In the genomic region with DNA sequence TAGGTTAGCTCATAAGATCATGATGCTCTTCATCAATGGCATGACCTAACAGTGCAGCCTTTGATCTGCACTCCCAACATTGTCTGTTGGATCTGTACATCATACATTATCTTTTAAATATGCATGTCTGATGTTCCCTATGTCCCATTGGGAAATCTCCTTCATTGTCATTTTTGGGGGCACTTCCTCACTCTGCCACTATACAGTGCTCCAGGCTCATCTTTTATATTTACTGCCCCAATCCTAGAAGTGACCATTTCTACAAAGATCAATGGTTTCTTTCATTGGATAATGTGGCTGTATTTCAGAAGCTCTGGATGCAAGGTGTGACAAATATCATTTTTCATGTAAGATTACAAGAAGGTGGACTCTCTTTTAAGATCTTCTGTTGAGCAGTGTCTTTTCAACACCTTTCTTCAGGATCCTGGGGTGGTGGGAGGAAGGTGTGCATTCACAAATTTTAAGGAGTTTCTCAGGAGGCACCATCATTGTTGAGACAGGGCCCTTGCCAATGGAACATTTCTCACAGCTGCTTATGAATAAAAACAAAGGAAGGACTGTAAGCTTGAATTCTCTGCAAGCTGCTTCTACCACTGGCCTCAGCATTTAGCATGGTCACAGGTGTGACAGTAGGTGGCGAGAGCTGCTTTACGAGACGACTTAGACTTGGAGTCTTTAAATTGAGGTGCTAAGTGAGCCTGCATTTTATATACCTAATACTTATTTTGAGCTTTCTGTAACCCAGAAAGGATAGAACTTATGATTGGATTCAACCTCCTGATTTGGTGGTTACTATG, we compare ENCODE assay signal across 20 cellular contexts.
DNase-seq lines count a peak whose midpoint lies in the region; ATAC-seq and TF ChIP-seq lines count a peak whose summit lies in the region.
"Had no signal": no experiment of that assay in that cellular context is flagged by ENCODE, and none has a peak within 500 bp of the region (broad histone marks: within the 10 kb centered on the region; RNA-seq: fewer than 3 reads in every experiment).

No MANE protein-coding gene starts in this region.

- H3K4me1 ChIP-seq in H9 (ENCODE audit: insufficient read depth, low read length) = no peaks in the 10 kb centered on the region
- H3K4me1 ChIP-seq in OCI-LY1 (ENCODE audit: insufficient read depth, low read length, severe bottlenecking) = no peaks in the 10 kb centered on the region
- H3K4me1 ChIP-seq: HAP-1 had no signal

- H3K4me1 Mint-ChIP-seq in H9 = peaks cover 6% of the 10 kb centered on the region in 2 experiments
- no peaks in the 10 kb centered on the region for H3K4me1 Mint-ChIP-seq in activated CD4-positive, alpha-beta memory T cell treated with anti-CD3 and anti-CD28 coated beads, Interleukin-2, amount 10 ng/mL, durations not matched to agents 7 days and 5 days
- H3K4me1 Mint-ChIP-seq: activated naive CD8-positive, alpha-beta T cell treated with anti-CD3 and anti-CD28 coated beads, Interleukin-2, amount 50 U/mL, for 24 hours had no signal

- H3K4me2 ChIP-seq in H9 (ENCODE audit: insufficient read depth, insufficient read length, low read length) = no peak overlapping the region
- H3K4me2 ChIP-seq in OCI-LY1 (ENCODE audit: low read length) = no peak overlapping the region

- no peak overlapping the region for H4K91ac ChIP-seq in H9 (ENCODE audit: insufficient read length, low read depth, low read length)

- H3K79me2 ChIP-seq in H9 (ENCODE audit: insufficient read depth, low read length) = no peaks in the 10 kb centered on the region
- no peaks in the 10 kb centered on the region for H3K79me2 ChIP-seq in OCI-LY1 (ENCODE audit: insufficient read depth, low read length)

- H3K4me3 ChIP-seq in OCI-LY1 (ENCODE audit: low read depth, low read length, poor library complexity, severe bottlenecking) (no peak overlapping the region), fibroblast of villous mesenchyme (ENCODE audit: low read depth, low read length) (no peak overlapping the region)
- H3K4me3 ChIP-seq: HAP-1, SK-N-MC, thoracic aorta had no signal

- no peaks in the 10 kb centered on the region for H3K36me3 Mint-ChIP-seq in H9 (ENCODE audit: insufficient read depth in 1 of 3, low read depth in 3 of 3)
- H3K36me3 Mint-ChIP-seq in activated CD4-positive, alpha-beta memory T cell treated with anti-CD3 and anti-CD28 coated beads, Interleukin-2, amount 10 ng/mL, durations not matched to agents 7 days and 5 days (ENCODE audit: low read depth) = no peaks in the 10 kb centered on the region

- POLR2A ChIA-PET in activated CD4-positive, alpha-beta memory T cell treated with anti-CD3 and anti-CD28 coated beads, Interleukin-2, amount 10 ng/mL, durations not matched to agents 7 days and 5 days (lab: Charles Lee) = no interaction called here

- no peaks in the 10 kb centered on the region for H3K9me3 Mint-ChIP-seq in H9
- H3K9me3 Mint-ChIP-seq in activated CD4-positive, alpha-beta memory T cell treated with anti-CD3 and anti-CD28 coated beads, Interleukin-2, amount 10 ng/mL, durations not matched to agents 7 days and 5 days = no peaks in the 10 kb centered on the region
- H3K9me3 Mint-ChIP-seq: activated naive CD8-positive, alpha-beta T cell treated with anti-CD3 and anti-CD28 coated beads, Interleukin-2, amount 50 U/mL, for 24 hours; activated T-cell treated with anti-CD3 and anti-CD28 coated beads, Interleukin-2, amount 50 U/mL, for 72 hours had no signal

- no peak overlapping the region for H2BK12ac ChIP-seq in H9 (ENCODE audit: insufficient read length, low read depth, low read length)

- no peak overlapping the region for H2AK5ac ChIP-seq in H9 (ENCODE audit: insufficient read length, low read length)

- H3K36me3 ChIP-seq in OCI-LY1 (ENCODE audit: insufficient read depth, low read length) = no peaks in the 10 kb centered on the region
- H3K36me3 ChIP-seq: HAP-1, thoracic aorta had no signal

- no peak overlapping the region for H3K23ac ChIP-seq in H9 (ENCODE audit: insufficient read length, low read depth, low read length)

- no peak overlapping the region for H3K56ac ChIP-seq in H9 (ENCODE audit: insufficient read length, low read depth, low read length)

- no peaks in the 10 kb centered on the region for H3K79me1 ChIP-seq in H9 (ENCODE audit: insufficient read depth, low read depth, low read length, poor library complexity, severe bottlenecking)

- no peak overlapping the region for H3K14ac ChIP-seq in H9 (ENCODE audit: insufficient read depth, low read length)

- H3K27ac ChIP-seq in H9 (ENCODE audit: insufficient read length, low read depth, low read length) (no peak overlapping the region), OCI-LY1 (ENCODE audit: low read depth, low read length, poor library complexity, severe bottlenecking) (no peak overlapping the region)
- H3K27ac ChIP-seq: SK-N-MC, thoracic aorta had no signal

- no peaks in the 10 kb centered on the region for H3K27me3 Mint-ChIP-seq in H9 (ENCODE audit: low read depth)
- no peaks in the 10 kb centered on the region for H3K27me3 Mint-ChIP-seq in activated CD4-positive, alpha-beta memory T cell treated with anti-CD3 and anti-CD28 coated beads, Interleukin-2, amount 10 ng/mL, durations not matched to agents 7 days and 5 days
- H3K27me3 Mint-ChIP-seq: activated naive CD8-positive, alpha-beta T cell treated with anti-CD3 and anti-CD28 coated beads, Interleukin-2, amount 50 U/mL, for 24 hours had no signal

- no peak overlapping the region for H3K4me3 Mint-ChIP-seq in H9
- no peak overlapping the region for H3K4me3 Mint-ChIP-seq in activated CD4-positive, alpha-beta memory T cell treated with anti-CD3 and anti-CD28 coated beads, Interleukin-2, amount 10 ng/mL, durations not matched to agents 7 days and 5 days
- H3K4me3 Mint-ChIP-seq: activated CD8-positive, alpha-beta T cell treated with anti-CD3 and anti-CD28 coated beads, Interleukin-2, amount 10 ng/mL, durations not matched to agents 7 days and 5 days; activated naive CD8-positive, alpha-beta T cell treated with anti-CD3 and anti-CD28 coated beads, Interleukin-2, amount 50 U/mL, for 24 hours; activated T-cell treated with anti-CD3 and anti-CD28 coated beads, Interleukin-2, amount 50 U/mL, for 72 hours had no signal

- H2AFZ ChIP-seq in H9 (ENCODE audit: low read length) = no peak overlapping the region
- no peak overlapping the region for H2AFZ ChIP-seq in OCI-LY1 (ENCODE audit: low read length)

- H4K8ac ChIP-seq in H9 (replicated peaks; ENCODE audit: insufficient read length, low read depth, low read length) = no peak overlapping the region

- H3K27ac Mint-ChIP-seq in H9 = peak overlapping the region in 1 of 3 experiments; percentile 50; a peak in 2 of 7 replicates
- no peak overlapping the region for H3K27ac Mint-ChIP-seq in activated CD4-positive, alpha-beta memory T cell treated with anti-CD3 and anti-CD28 coated beads, Interleukin-2, amount 10 ng/mL, durations not matched to agents 7 days and 5 days
- H3K27ac Mint-ChIP-seq: activated CD8-positive, alpha-beta T cell treated with anti-CD3 and anti-CD28 coated beads, Interleukin-2, amount 10 ng/mL, durations not matched to agents 7 days and 5 days; activated naive CD8-positive, alpha-beta T cell treated with anti-CD3 and anti-CD28 coated beads, Interleukin-2, amount 50 U/mL, for 24 hours; activated T-cell treated with anti-CD3 and anti-CD28 coated beads, Interleukin-2, amount 50 U/mL, for 72 hours had no signal

- H2BK20ac ChIP-seq in H9 (ENCODE audit: low read depth, low read length, poor library complexity, severe bottlenecking) = no peak overlapping the region

- WGBS in H9 (ENCODE audit: extremely low coverage, insufficient read length, low lambda C conversion rate) = no CpG with 5 or more reads among the region's 3 CpGs

- CTCF ChIA-PET in activated CD4-positive, alpha-beta memory T cell treated with anti-CD3 and anti-CD28 coated beads, Interleukin-2, amount 10 ng/mL, durations not matched to agents 7 days and 5 days (lab: Charles Lee) = no interaction called here

- peaks cover 3% of the 10 kb centered on the region; the same call in 1 of the 2 replicates for H3K9me2 ChIP-seq in OCI-LY1 (ENCODE audit: low read depth, low read length)

- no peak for ATAC-seq in HG03520 (IDR thresholded peaks at IDR 0.05; ENCODE audit: unreplicated experiment)
- ATAC-seq: activated CD8-positive, alpha-beta T cell treated with anti-CD3 and anti-CD28 coated beads, Interleukin-2, amount 10 ng/mL, durations not matched to agents 7 days and 5 days; activated naive CD8-positive, alpha-beta T cell treated with anti-CD3 and anti-CD28 coated beads, Interleukin-2, amount 50 U/mL, for 24 hours; activated T-cell treated with anti-CD3 and anti-CD28 coated beads, Interleukin-2, amount 50 U/mL, for 72 hours; left lobe of liver had no signal

- no peak overlapping the region for H3K4ac ChIP-seq in H9 (ENCODE audit: low read depth, low read length)

- no peak overlapping the region for H2BK5ac ChIP-seq in H9 (ENCODE audit: insufficient read length, low read length)

- no peaks in the 10 kb centered on the region for H4K20me1 ChIP-seq in H9 (ENCODE audit: control insufficient read depth, insufficient read depth, insufficient read length)
- H4K20me1 ChIP-seq in OCI-LY1 (ENCODE audit: insufficient read depth, low read length) = no peaks in the 10 kb centered on the region

- no peak overlapping the region for H2BK120ac ChIP-seq in H9 (ENCODE audit: low read depth, low read length, poor library complexity, severe bottlenecking)

- H4K5ac ChIP-seq in H9 (ENCODE audit: insufficient read length, low read depth, low read length) = no peak overlapping the region

- H3T11ph ChIP-seq in H9 (ENCODE audit: low read length) = no peak overlapping the region

- no peak overlapping the region for H3K18ac ChIP-seq in H9 (ENCODE audit: insufficient read length, low read depth, low read length)

- no peaks in the 10 kb centered on the region for H3F3A ChIP-seq in OCI-LY1 (ENCODE audit: insufficient read depth, low read length)

- H3K27me3 ChIP-seq in H9 (ENCODE audit: insufficient read depth, low read length) = no peaks in the 10 kb centered on the region
- no peaks in the 10 kb centered on the region for H3K27me3 ChIP-seq in OCI-LY1 (ENCODE audit: insufficient read depth, low read length)

- H3K23me2 ChIP-seq in H9 (ENCODE audit: insufficient read length, low read depth, low read length, poor library complexity, severe bottlenecking) = no peaks in the 10 kb centered on the region

- H2BK15ac ChIP-seq in H9 (ENCODE audit: low read depth, low read length) = no peak overlapping the region

- peak; percentile 52; the same call in 2 of the 3 replicates for TF ChIP-seq CTCF in H9 (conservative IDR thresholded peaks at IDR 0.05)
- peak; percentile 9; the same call in 1 of the 2 replicates for TF ChIP-seq CTCF in OCI-LY1 (IDR thresholded peaks at IDR 0.05; ENCODE audit: low read length)
- peak; percentile 22 for TF ChIP-seq CTCF in fibroblast of villous mesenchyme (IDR thresholded peaks at IDR 0.05; ENCODE audit: insufficient read depth, low read depth, low read length)

- H3K9me3 ChIP-seq in H9 (ENCODE audit: control insufficient read depth, low read depth, low read length) = no peaks in the 10 kb centered on the region
- H3K9me3 ChIP-seq in OCI-LY1 (ENCODE audit: low read length) = no peaks in the 10 kb centered on the region
- H3K9me3 ChIP-seq: HAP-1, thoracic aorta had no signal

- DNase-seq in COR-L47 (lab: John Stamatoyannopoulos, UW) (peak; percentile 40), H9 (peak; percentile 57), fibroblast of villous mesenchyme (ENCODE audit: low read depth) (no peak), cerebellar nuclear complex (lab: John Stamatoyannopoulos, UW) (no peak), NCI-H526 treated with DMSO at 0.1 percent for 48 hours (lab: John Stamatoyannopoulos, UW) (no peak)
- DNase-seq in activated CD4-positive, alpha-beta memory T cell treated with anti-CD3 and anti-CD28 coated beads, Interleukin-2, amount 10 ng/mL, durations not matched to agents 7 days and 5 days = no peak
- DNase-seq: activated CD8-positive, alpha-beta T cell treated with anti-CD3 and anti-CD28 coated beads, Interleukin-2, amount 10 ng/mL, durations not matched to agents 7 days and 5 days; activated naive CD8-positive, alpha-beta T cell treated with anti-CD3 and anti-CD28 coated beads, Interleukin-2, amount 50 U/mL, for 24 hours; activated T-cell treated with anti-CD3 and anti-CD28 coated beads, Interleukin-2, amount 50 U/mL, for 72 hours; effector CD4-positive, alpha-beta T cell; foreskin fibroblast; GF-D8; NCI-H2171; small intestine had no signal

- H3K9ac ChIP-seq in H9 (ENCODE audit: extremely low read depth, insufficient read length, low read length) (no peak overlapping the region), OCI-LY1 (ENCODE audit: low read length) (no peak overlapping the region)

Comparison
In these comparisons a context has a peak if more than half of its experiments do, and no peak if none do; other contexts are left out.
1. DNase-seq: peak in COR-L47 (single experiment) and H9 (single experiment); none in fibroblast of villous mesenchyme (single experiment), cerebellar nuclear complex (0 of 2), NCI-H526 treated with DMSO at 0.1 percent for 48 hours (single experiment) and activated CD4-positive, alpha-beta memory T cell treated with anti-CD3 and anti-CD28 coated beads, Interleukin-2, amount 10 ng/mL, durations not matched to agents 7 days and 5 days (single experiment).
2. Peak in every context shown above with its lines, with median percentiles within 50 percentile points of each other: CTCF ChIP-seq.